Comparison of ENCODE assay signal across 13 cellular contexts in the genomic region with DNA sequence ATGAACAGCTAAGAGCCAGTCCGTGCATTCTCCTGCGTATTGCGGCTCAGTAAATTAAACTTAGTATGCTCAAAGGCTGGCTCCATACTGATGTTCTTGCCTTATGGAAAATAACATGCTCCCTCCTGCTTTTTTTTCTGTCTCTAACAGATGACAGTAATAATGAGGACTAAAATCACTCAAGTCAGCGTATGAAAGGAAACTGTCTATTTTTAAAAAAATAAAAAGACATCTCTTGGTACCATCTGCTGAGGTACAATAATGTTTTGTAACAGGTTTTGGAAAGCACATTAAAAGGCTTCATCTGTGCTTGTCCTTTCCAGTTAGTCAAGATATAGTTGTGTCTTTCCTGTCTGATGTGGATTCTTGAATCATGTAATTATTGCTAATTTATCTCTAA.
"Had no signal": no experiment of that assay in that cellular context is flagged by ENCODE, and none has a peak within 500 bp of the region (broad histone marks: within the 10 kb centered on the region; RNA-seq: fewer than 3 reads in every experiment).

No MANE protein-coding gene starts in this region.

- ATAC-seq: esophagus mucosa; stimulated activated naive CD8-positive, alpha-beta T cell treated with anti-CD3 and anti-CD28 coated beads, Interleukin-15, Interleukin-2, amounts not matched to agents 100 U/mL and 50 U/mL, for 24 hours had no signal

- DNase-seq: activated CD4-positive, alpha-beta T cell treated with anti-CD3 and anti-CD28 coated beads for 1 hour; activated CD4-positive, alpha-beta T cell treated with anti-CD3 and anti-CD28 coated beads, Interleukin-2, amount 50 U/mL, for 4 hours; activated naive CD4-positive, alpha-beta T cell treated with anti-CD3 and anti-CD28 coated beads, Interleukin-2, amount 10 ng/mL, durations not matched to agents 7 days and 5 days; midbrain; stimulated activated CD4-positive, alpha-beta T cell treated with anti-CD3 and anti-CD28 coated beads, Interleukin-4, amount 100 ng/mL, for 4 hours; stimulated activated CD8-positive, alpha-beta memory T cell treated with anti-CD3 and anti-CD28 coated beads, Interleukin-4, amount 100 ng/mL, for 48 hours; stimulated activated naive CD8-positive, alpha-beta T cell treated with anti-CD3 and anti-CD28 coated beads, Interleukin-15, Interleukin-2, amounts not matched to agents 100 U/mL and 50 U/mL, for 24 hours; transverse colon had no signal

- H3K27me3 Mint-ChIP-seq: activated naive CD4-positive, alpha-beta T cell treated with anti-CD3 and anti-CD28 coated beads, Interleukin-2, amount 10 ng/mL, durations not matched to agents 7 days and 5 days had no signal

- H3K4me1 Mint-ChIP-seq: activated naive CD4-positive, alpha-beta T cell treated with anti-CD3 and anti-CD28 coated beads, Interleukin-2, amount 10 ng/mL, durations not matched to agents 7 days and 5 days had no signal

- H3K4me3 ChIP-seq: ascending aorta, transverse colon, vagina had no signal

- H3K36me3 ChIP-seq: ascending aorta, neutrophil, transverse colon, vagina had no signal

- H3K4me1 ChIP-seq: ascending aorta, transverse colon had no signal

- H3K27me3 ChIP-seq: ascending aorta, neutrophil, transverse colon, vagina had no signal

- H3K4me3 Mint-ChIP-seq: activated naive CD4-positive, alpha-beta T cell treated with anti-CD3 and anti-CD28 coated beads, Interleukin-2, amount 10 ng/mL, durations not matched to agents 7 days and 5 days had no signal

- H3K9me3 ChIP-seq: ascending aorta, neutrophil, transverse colon, vagina had no signal

- H3K27ac Mint-ChIP-seq: activated naive CD4-positive, alpha-beta T cell treated with anti-CD3 and anti-CD28 coated beads, Interleukin-2, amount 10 ng/mL, durations not matched to agents 7 days and 5 days had no signal

- H3K36me3 Mint-ChIP-seq: activated naive CD4-positive, alpha-beta T cell treated with anti-CD3 and anti-CD28 coated beads, Interleukin-2, amount 10 ng/mL, durations not matched to agents 7 days and 5 days had no signal

- H3K27ac ChIP-seq: ascending aorta, neutrophil, transverse colon, vagina, VCaP had no signal
